In genomic region chr2:142426064-142426463, GRCh38 we compare ENCODE assay signal across 33 cellular contexts.
"Had no signal": no experiment of that assay in that cellular context is flagged by ENCODE, and none has a peak within 500 bp of the region (broad histone marks: within the 10 kb centered on the region; RNA-seq: fewer than 3 reads in every experiment).

No MANE protein-coding gene starts in this region.

- H3K27ac ChIP-seq: brain microvascular endothelial cell, Peyer's patch, SJSA1, WERI-Rb-1 had no signal

- H3K4me1 ChIP-seq: Peyer's patch, SJSA1 had no signal

- H3K27me3 ChIP-seq: brain microvascular endothelial cell, Peyer's patch, SJSA1 had no signal

- ATAC-seq: activated CD8-positive, alpha-beta T cell treated with anti-CD3 and anti-CD28 coated beads for 36 hours; activated T-cell treated with anti-CD3 and anti-CD28 coated beads, Interleukin-2, amount 50 U/mL, for 72 hours; activated T-helper 17 cell treated with anti-CD3 and anti-CD28 coated beads, Interleukin-2, amount 50 U/mL, for 72 hours; K562 had no signal

- DNase-seq: activated CD4-positive, alpha-beta T cell treated with anti-CD3 and anti-CD28 coated beads, Interleukin-2, amount 10 ng/mL, durations not matched to agents 24 days and 14 days; activated CD4-positive, alpha-beta T cell treated with anti-CD3 and anti-CD28 coated beads, Interleukin-2, amount 50 U/mL, for 4 hours; activated CD8-positive, alpha-beta T cell treated with anti-CD3 and anti-CD28 coated beads for 36 hours; activated effector memory CD4-positive, alpha-beta T cell treated with anti-CD3 and anti-CD28 coated beads, Interleukin-2, amount 50 U/mL, for 16 hours; activated naive CD4-positive, alpha-beta T cell; activated naive CD4-positive, alpha-beta T cell treated with anti-CD3 and anti-CD28 coated beads, Interleukin-2, amount 50 U/mL, for 16 hours; activated naive CD8-positive, alpha-beta T cell treated with anti-CD3 and anti-CD28 coated beads for 36 hours; activated T-cell treated with anti-CD3 and anti-CD28 coated beads, Interleukin-2, amount 50 U/mL, for 1 hour; activated T-cell treated with anti-CD3 and anti-CD28 coated beads, Interleukin-2, amount 50 U/mL, for 72 hours; amniotic stem cell; aorta; brain microvascular endothelial cell; NCI-H1092 treated with DMSO at 0.1 percent for 48 hours; NCI-H1417; NCI-H146; NCI-H187; NCI-H2029 treated with DMSO at 0.1 percent for 48 hours; NCI-H2107; NCI-H226; NCI-H446 treated with DMSO at 0.1 percent for 48 hours; NCI-H524; NCI-H774; Peyer's patch; RPMI8226; SHP77 treated with DMSO at 0.1 percent for 48 hours; SW 1271; T-helper 1 cell; T-helper 2 cell; T-helper 9 cell; WERI-Rb-1 had no signal

- H3K9me3 ChIP-seq: Peyer's patch, SJSA1 had no signal

- H3K36me3 ChIP-seq: brain microvascular endothelial cell, Peyer's patch, SJSA1, WERI-Rb-1 had no signal

- H3K4me3 ChIP-seq: K562, Peyer's patch, SJSA1 had no signal
